ENCODE assay signal across 1 cellular context in the genomic region with DNA sequence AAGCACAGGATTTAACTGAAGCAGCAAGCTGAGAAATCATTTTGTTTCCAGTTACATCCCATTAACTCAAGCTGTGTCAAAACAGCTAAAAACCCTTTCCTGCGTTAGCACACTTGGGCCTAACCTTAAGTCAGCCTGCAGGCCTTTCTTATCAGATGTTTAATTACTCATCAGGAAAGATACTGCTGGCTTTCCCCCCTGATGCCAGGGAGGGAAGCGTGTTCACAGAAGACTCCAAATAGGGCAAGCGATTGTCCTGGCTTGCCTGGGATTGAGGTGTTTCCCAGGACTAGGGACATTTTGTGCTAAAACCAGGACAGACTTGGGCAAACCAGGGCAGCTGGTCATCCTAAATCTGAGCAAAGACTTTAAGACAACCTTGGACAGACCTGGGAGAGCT.
TF ChIP-seq lines count a peak whose summit lies in the region.

No MANE protein-coding gene starts in this region.

TF ChIP-seq in SK-N-SH, 30 proteins besides CTCF, POLR2A, EP300 and RAD21 (continued from another document):
- TF ChIP-seq, protein P1, sequence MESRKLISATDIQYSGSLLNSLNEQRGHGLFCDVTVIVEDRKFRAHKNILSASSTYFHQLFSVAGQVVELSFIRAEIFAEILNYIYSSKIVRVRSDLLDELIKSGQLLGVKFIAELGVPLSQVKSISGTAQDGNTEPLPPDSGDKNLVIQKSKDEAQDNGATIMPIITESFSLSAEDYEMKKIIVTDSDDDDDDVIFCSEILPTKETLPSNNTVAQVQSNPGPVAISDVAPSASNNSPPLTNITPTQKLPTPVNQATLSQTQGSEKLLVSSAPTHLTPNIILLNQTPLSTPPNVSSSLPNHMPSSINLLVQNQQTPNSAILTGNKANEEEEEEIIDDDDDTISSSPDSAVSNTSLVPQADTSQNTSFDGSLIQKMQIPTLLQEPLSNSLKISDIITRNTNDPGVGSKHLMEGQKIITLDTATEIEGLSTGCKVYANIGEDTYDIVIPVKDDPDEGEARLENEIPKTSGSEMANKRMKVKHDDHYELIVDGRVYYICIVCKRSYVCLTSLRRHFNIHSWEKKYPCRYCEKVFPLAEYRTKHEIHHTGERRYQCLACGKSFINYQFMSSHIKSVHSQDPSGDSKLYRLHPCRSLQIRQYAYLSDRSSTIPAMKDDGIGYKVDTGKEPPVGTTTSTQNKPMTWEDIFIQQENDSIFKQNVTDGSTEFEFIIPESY (IDR thresholded peaks at IDR 0.05; ENCODE audit: borderline replicate concordance, low read depth) = no peak
- TF ChIP-seq FOSL2 (IDR thresholded peaks at IDR 0.05; ENCODE audit: borderline replicate concordance, low read depth) = no peak
- no peak for TF ChIP-seq SMC3 (IDR thresholded peaks at IDR 0.05; ENCODE audit: low read depth, low read length)
- TF ChIP-seq, protein P2, sequence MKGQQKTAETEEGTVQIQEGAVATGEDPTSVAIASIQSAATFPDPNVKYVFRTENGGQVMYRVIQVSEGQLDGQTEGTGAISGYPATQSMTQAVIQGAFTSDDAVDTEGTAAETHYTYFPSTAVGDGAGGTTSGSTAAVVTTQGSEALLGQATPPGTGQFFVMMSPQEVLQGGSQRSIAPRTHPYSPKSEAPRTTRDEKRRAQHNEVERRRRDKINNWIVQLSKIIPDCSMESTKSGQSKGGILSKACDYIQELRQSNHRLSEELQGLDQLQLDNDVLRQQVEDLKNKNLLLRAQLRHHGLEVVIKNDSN (IDR thresholded peaks at IDR 0.05; ENCODE audit: borderline replicate concordance, low read depth) = no peak
- TF ChIP-seq RXRA (IDR thresholded peaks at IDR 0.05; ENCODE audit: borderline replicate concordance, low read depth) = no peak
- TF ChIP-seq, protein P3, sequence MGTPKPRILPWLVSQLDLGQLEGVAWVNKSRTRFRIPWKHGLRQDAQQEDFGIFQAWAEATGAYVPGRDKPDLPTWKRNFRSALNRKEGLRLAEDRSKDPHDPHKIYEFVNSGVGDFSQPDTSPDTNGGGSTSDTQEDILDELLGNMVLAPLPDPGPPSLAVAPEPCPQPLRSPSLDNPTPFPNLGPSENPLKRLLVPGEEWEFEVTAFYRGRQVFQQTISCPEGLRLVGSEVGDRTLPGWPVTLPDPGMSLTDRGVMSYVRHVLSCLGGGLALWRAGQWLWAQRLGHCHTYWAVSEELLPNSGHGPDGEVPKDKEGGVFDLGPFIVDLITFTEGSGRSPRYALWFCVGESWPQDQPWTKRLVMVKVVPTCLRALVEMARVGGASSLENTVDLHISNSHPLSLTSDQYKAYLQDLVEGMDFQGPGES (IDR thresholded peaks at IDR 0.05; ENCODE audit: low read depth, low read length) = no peak
